ENCODE assay signal across 23 cellular contexts in genomic region chr20:7851031-7851490, GRCh38.
DNase-seq lines count a peak whose midpoint lies in the region; TF ChIP-seq lines count a peak whose summit lies in the region.
"Had no signal": no experiment of that assay in that cellular context is flagged by ENCODE, and none has a peak within 500 bp of the region (broad histone marks: within the 10 kb centered on the region; RNA-seq: fewer than 3 reads in every experiment).

No MANE protein-coding gene starts in this region.

- H3K9ac ChIP-seq in mammary epithelial cell (ENCODE audit: insufficient read depth, low read length): no peak overlapping the region

- TF ChIP-seq CTCF in AG09309 (IDR thresholded peaks at IDR 0.05; ENCODE audit: control insufficient read depth, insufficient read depth, low read depth, low read length, missing control alignments) (no peak), mammary epithelial cell (conservative IDR thresholded peaks at IDR 0.05 in 1 of 2, IDR thresholded peaks at IDR 0.05 in 1 of 2; ENCODE audit: extremely low read depth in 1 of 2, insufficient read depth in 1 of 2, low read depth in 1 of 2, low read length in 2 of 2) (no peak), left ventricle myocardium inferior (IDR thresholded peaks at IDR 0.05; ENCODE audit: borderline replicate concordance) (no peak), nephron progenitor cell (IDR thresholded peaks at IDR 0.05) (no peak)

- no peaks in the 10 kb centered on the region for H4K20me1 ChIP-seq in mammary epithelial cell (ENCODE audit: insufficient read depth, low read length)

- peaks cover 9% of the 10 kb centered on the region for H3K4me1 Mint-ChIP-seq in nephron progenitor cell
- H3K4me1 Mint-ChIP-seq: activated B cell treated with CpG ODN at 0.5 μM for 24 hours; activated naive CD8-positive, alpha-beta T cell treated with anti-CD3 and anti-CD28 coated beads, Interleukin-2, amount 10 ng/mL, durations not matched to agents 7 days and 5 days; CD8-positive, alpha-beta memory T cell had no signal

- in situ Hi-C loops in mammary epithelial cell (cut with MboI; ENCODE audit: low sequenced_read_pairs in 2 of 2): loop anchor here in 1 of 2 donors (25.0 kb wide), 2 partner anchors 464 to 1089 kb away; partner anchors contain the start of gene BMP2

- H3K4me1 ChIP-seq in mammary epithelial cell (ENCODE audit: insufficient read depth, low read length) (peaks cover 38% of the 10 kb centered on the region), left ventricle myocardium inferior (no peaks in the 10 kb centered on the region)
- H3K4me1 ChIP-seq: esophagus squamous epithelium, sigmoid colon had no signal

- H2AFZ ChIP-seq in mammary epithelial cell (ENCODE audit: low read depth, low read length): peak overlapping the region; percentile 57

- dilution Hi-C loops in mammary epithelial cell (cut with HindIII; ENCODE audit: low sequenced_read_pairs): no loop called here

- H3K36me3 ChIP-seq in mammary epithelial cell (ENCODE audit: insufficient read depth, low read length) (no peaks in the 10 kb centered on the region), left ventricle myocardium inferior (no peaks in the 10 kb centered on the region)
- H3K36me3 ChIP-seq: cardiac muscle cell, esophagus squamous epithelium, ovary, sigmoid colon had no signal

- H3K4me3 ChIP-seq in AG09309 (ENCODE audit: control insufficient read depth, low read depth, low read length): no peak overlapping the region
- H3K4me3 ChIP-seq in mammary epithelial cell (replicated peaks in 1 of 3; ENCODE audit: insufficient read depth in 1 of 3, low read depth in 2 of 3, low read length in 3 of 3): no peak overlapping the region
- no peak overlapping the region for H3K4me3 ChIP-seq in left ventricle myocardium inferior
- H3K4me3 ChIP-seq: cardiac muscle cell, dorsolateral prefrontal cortex, esophagus squamous epithelium, ovary, sigmoid colon had no signal

- BruUV-seq in mammary epithelial cell (replicated peaks; lab: Mats Ljungman, UMichigan): no TSS peak

- H3K27me3 Mint-ChIP-seq in nephron progenitor cell (ENCODE audit: low read depth, poor library complexity): peaks cover 10% of the 10 kb centered on the region

- peak; percentile 17 for DNase-seq in AG09309 (ENCODE audit: low read depth)
- DNase-seq in HS-5 (ENCODE audit: low read depth): peak; percentile 81
- peak; percentile 75 for DNase-seq in mammary epithelial cell
- DNase-seq in islet precursor cell: peak; percentile 89
- DNase-seq in left ventricle myocardium inferior: no peak
- no peak for DNase-seq in D341Med (ENCODE audit: low spot score)
- no peak for DNase-seq in nephron progenitor cell
- DNase-seq in mucosa of gallbladder (ENCODE audit: low spot score): no peak
- DNase-seq: activated B cell treated with CpG ODN at 0.5 μM for 24 hours; activated CD8-positive, alpha-beta T cell treated with anti-CD3 and anti-CD28 coated beads, Interleukin-2, amount 10 ng/mL, durations not matched to agents 7 days and 5 days; activated naive CD8-positive, alpha-beta T cell treated with anti-CD3 and anti-CD28 coated beads, Interleukin-2, amount 10 ng/mL, durations not matched to agents 7 days and 5 days; activated T-cell treated with anti-CD3 and anti-CD28 coated beads, Interleukin-2, amount 50 U/mL, for 48 hours; CD8-positive, alpha-beta memory T cell; dorsolateral prefrontal cortex; esophagus squamous epithelium; Karpas-422; NCI-H1436; ovary; Right ventricle myocardium superior; sigmoid colon; stimulated activated CD4-positive, alpha-beta T cell treated with anti-CD3 and anti-CD28 coated beads, Interleukin-4, amount 100 ng/mL, for 24 hours; T-helper 1 cell had no signal

- 12% methylated on average over 5 of the region's 5 CpGs for WGBS in mammary epithelial cell (ENCODE audit: low coverage, missing lambda C conversion rate)

- H3K79me2 ChIP-seq in mammary epithelial cell (ENCODE audit: insufficient read depth, low read length): no peaks in the 10 kb centered on the region

- CTCF ChIA-PET in mammary epithelial cell (lab: Charles Lee; ENCODE audit: low non-redundant PET): no interaction called here

- H3K27ac ChIP-seq in mammary epithelial cell (ENCODE audit: insufficient read depth, low read depth, low read length) (peak overlapping the region; percentile 50), left ventricle myocardium inferior (replicated peaks) (no peak overlapping the region)
- H3K27ac ChIP-seq: cardiac muscle cell, dorsolateral prefrontal cortex, esophagus squamous epithelium, ovary, sigmoid colon had no signal

- H3K4me3 Mint-ChIP-seq in nephron progenitor cell: no peak overlapping the region
- H3K4me3 Mint-ChIP-seq: activated B cell treated with CpG ODN at 0.5 μM for 24 hours; activated CD8-positive, alpha-beta T cell treated with anti-CD3 and anti-CD28 coated beads, Interleukin-2, amount 10 ng/mL, durations not matched to agents 7 days and 5 days; activated naive CD8-positive, alpha-beta T cell treated with anti-CD3 and anti-CD28 coated beads, Interleukin-2, amount 10 ng/mL, durations not matched to agents 7 days and 5 days; CD8-positive, alpha-beta memory T cell had no signal

- H3K9me3 ChIP-seq in mammary epithelial cell (replicated peaks; ENCODE audit: insufficient read depth, low read length): peaks cover 4% of the 10 kb centered on the region
- no peaks in the 10 kb centered on the region for H3K9me3 ChIP-seq in left ventricle myocardium inferior (replicated peaks)
- H3K9me3 ChIP-seq: esophagus squamous epithelium, ovary, sigmoid colon had no signal

- H3K4me2 ChIP-seq in mammary epithelial cell (ENCODE audit: insufficient read depth, low read depth, low read length): peak overlapping the region; percentile 11

- H3K27me3 ChIP-seq in mammary epithelial cell (ENCODE audit: insufficient read depth, low read length): no peaks in the 10 kb centered on the region
- no peaks in the 10 kb centered on the region for H3K27me3 ChIP-seq in left ventricle myocardium inferior (ENCODE audit: low read depth)
- H3K27me3 ChIP-seq: cardiac muscle cell, esophagus squamous epithelium, ovary, sigmoid colon had no signal

- no peaks in the 10 kb centered on the region for H3K9me3 Mint-ChIP-seq in nephron progenitor cell
- H3K9me3 Mint-ChIP-seq: activated B cell treated with CpG ODN at 0.5 μM for 24 hours; activated naive CD8-positive, alpha-beta T cell treated with anti-CD3 and anti-CD28 coated beads, Interleukin-2, amount 10 ng/mL, durations not matched to agents 7 days and 5 days; CD8-positive, alpha-beta memory T cell had no signal

- no peak overlapping the region for H3K27ac Mint-ChIP-seq in nephron progenitor cell
- H3K27ac Mint-ChIP-seq: activated B cell treated with CpG ODN at 0.5 μM for 24 hours; activated CD8-positive, alpha-beta T cell treated with anti-CD3 and anti-CD28 coated beads, Interleukin-2, amount 10 ng/mL, durations not matched to agents 7 days and 5 days; activated naive CD8-positive, alpha-beta T cell treated with anti-CD3 and anti-CD28 coated beads, Interleukin-2, amount 10 ng/mL, durations not matched to agents 7 days and 5 days; CD8-positive, alpha-beta memory T cell had no signal

- intact Hi-C loops in mammary epithelial cell (cut with micrococcal nuclease) (loop anchor here (10.0 kb wide), 1 partner anchor 1706 kb away; no protein-coding TSS in a partner anchor), left ventricle myocardium inferior (cut with micrococcal nuclease) (no loop called here)

- no peaks in the 10 kb centered on the region for H3K36me3 Mint-ChIP-seq in nephron progenitor cell (ENCODE audit: low read depth)
- H3K36me3 Mint-ChIP-seq: activated naive CD8-positive, alpha-beta T cell treated with anti-CD3 and anti-CD28 coated beads, Interleukin-2, amount 10 ng/mL, durations not matched to agents 7 days and 5 days; CD8-positive, alpha-beta memory T cell had no signal

Comparison
In these comparisons a context has a peak if more than half of its experiments do, and no peak if none do; other contexts are left out.
1. DNase-seq: peak in AG09309 (single experiment), HS-5 (single experiment), mammary epithelial cell (single experiment) and islet precursor cell (single experiment); none in left ventricle myocardium inferior (single experiment), D341Med (single experiment), nephron progenitor cell (single experiment) and mucosa of gallbladder (single experiment).